1 cellular context compared by ENCODE assay signal in genomic region chr22:44671742-44672141, GRCh38.
TF ChIP-seq lines count a peak whose summit lies in the region.

No MANE protein-coding gene starts in this region.

TF ChIP-seq in SK-N-SH treated with all-trans-retinoic acid at 6 μM for 48 hours, 23 proteins besides CTCF, POLR2A, EP300 and RAD21 (continued from another document):
- TF ChIP-seq POU6F1 (CRISPR knock-in tag; IDR thresholded peaks at IDR 0.05; ENCODE audit: borderline replicate concordance, low read depth): no peak
- TF ChIP-seq ZC3H10 (CRISPR knock-in tag; IDR thresholded peaks at IDR 0.05): no peak
- TF ChIP-seq TOX (CRISPR knock-in tag; IDR thresholded peaks at IDR 0.05; ENCODE audit: borderline replicate concordance): no peak
- TF ChIP-seq OSR1 (CRISPR knock-in tag; IDR thresholded peaks at IDR 0.05): no peak
- no peak for TF ChIP-seq GLIS3 (CRISPR knock-in tag; IDR thresholded peaks at IDR 0.05)
- TF ChIP-seq BACH2 (CRISPR knock-in tag; IDR thresholded peaks at IDR 0.05; ENCODE audit: borderline replicate concordance): no peak
- no peak for TF ChIP-seq ZFP30 (CRISPR knock-in tag; IDR thresholded peaks at IDR 0.05)
- TF ChIP-seq CSRNP3 (CRISPR knock-in tag; IDR thresholded peaks at IDR 0.05): no peak
- TF ChIP-seq PATZ1 (CRISPR knock-in tag; IDR thresholded peaks at IDR 0.05; ENCODE audit: borderline replicate concordance): no peak
- no peak for TF ChIP-seq PPARA (CRISPR knock-in tag; IDR thresholded peaks at IDR 0.05; ENCODE audit: borderline replicate concordance)
- TF ChIP-seq ESRRG (CRISPR knock-in tag; IDR thresholded peaks at IDR 0.05): no peak
TF ChIP-seq in SK-N-SH treated with all-trans-retinoic acid at 6 μM for 48 hours: peak in this region for 0.
